In the genomic region with DNA sequence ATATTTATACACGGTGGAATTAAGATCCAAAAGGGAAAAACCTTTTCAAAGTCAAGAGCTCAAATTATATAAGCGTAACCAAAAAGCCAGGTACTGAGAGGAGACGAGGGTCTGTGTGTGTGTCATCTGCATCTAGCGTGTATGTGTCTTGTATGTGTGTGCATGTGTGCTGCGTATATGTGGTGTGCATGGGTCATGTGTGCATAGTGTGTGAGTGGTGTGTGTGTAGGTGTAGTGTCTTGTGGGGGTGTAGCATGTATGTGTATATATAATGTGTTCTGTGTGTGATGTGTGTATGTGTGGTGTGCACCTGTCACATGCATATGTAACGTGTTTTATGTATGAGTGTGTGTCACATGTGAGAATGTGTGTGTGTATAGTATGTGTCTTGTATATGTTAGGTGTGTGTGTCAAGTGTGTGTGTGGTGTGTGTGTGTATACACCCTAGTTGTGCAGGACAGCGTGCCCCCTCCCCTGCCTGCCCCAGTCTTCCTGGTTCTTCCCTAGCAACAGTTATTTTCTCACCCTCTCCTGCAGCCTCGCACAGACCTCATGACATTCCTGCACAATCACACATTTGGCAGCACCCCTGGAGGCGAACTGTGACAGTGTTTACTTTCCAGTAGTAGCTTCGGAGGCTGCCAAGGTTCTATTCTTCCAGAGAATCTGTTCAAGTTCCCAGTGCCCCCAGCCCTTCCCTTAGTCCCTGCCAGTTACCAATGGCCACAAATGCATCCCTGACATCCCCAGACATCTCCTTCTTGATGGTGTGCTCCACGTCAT, we compare ENCODE assay signal across 10 cellular contexts. TPM values are rescaled to one million over a fixed set of nuclear protein-coding genes. Genes with fewer than 3 reads are reported as not detected.
A peak's percentile ranks its signal among the peaks of the same experiment; 100 is the strongest.
DNase-seq lines count a peak whose midpoint lies in the region; ATAC-seq and TF ChIP-seq lines count a peak whose summit lies in the region.
"Had no signal": no experiment of that assay in that cellular context is flagged by ENCODE, and none has a peak within 500 bp of the region (broad histone marks: within the 10 kb centered on the region; RNA-seq: fewer than 3 reads in every experiment).

No MANE protein-coding gene starts in this region.

- peaks cover 10% of the 10 kb centered on the region for H3K4me1 Mint-ChIP-seq in T-helper 17 cell
- H3K4me1 Mint-ChIP-seq in nephron progenitor cell = no peaks in the 10 kb centered on the region

- H3K27ac Mint-ChIP-seq in T-helper 17 cell (peak overlapping the region; percentile 19), nephron progenitor cell (peak overlapping the region; percentile 1)
- H3K27ac Mint-ChIP-seq: T-helper 2 cell treated with Interferon-gamma antibody and Interleukin-4, amounts not matched to agents 5 μg/mL and 100 μg/mL, for 36 hours had no signal

- H3K4me3 Mint-ChIP-seq in T-helper 17 cell = no peak overlapping the region
- no peak overlapping the region for H3K4me3 Mint-ChIP-seq in nephron progenitor cell
- H3K4me3 Mint-ChIP-seq: T-helper 2 cell treated with Interferon-gamma antibody and Interleukin-4, amounts not matched to agents 5 μg/mL and 100 μg/mL, for 36 hours had no signal

- DNase-seq in AG20443 (ENCODE audit: low spot score) (peak; percentile 60), T-helper 17 cell (no peak), foreskin fibroblast (peak; percentile 19 to 55), nephron progenitor cell (no peak), erythroblast (lab: John Stamatoyannopoulos, UW) (no peak), SIG-M5 treated with dmso at 0.1 percent for 504 hours (lab: John Stamatoyannopoulos, UW; ENCODE audit: unreplicated experiment) (no peak)
- no peak for DNase-seq in stimulated activated CD4-positive, alpha-beta T cell treated with anti-CD3 and anti-CD28 coated beads, Interleukin-2, amount 100 ng/mL, for 48 hours
- no peak for DNase-seq in activated CD4-positive, alpha-beta T cell treated with anti-CD3 and anti-CD28 coated beads for 48 hours

- H3K9me3 Mint-ChIP-seq in nephron progenitor cell = no peaks in the 10 kb centered on the region
- H3K9me3 Mint-ChIP-seq: T-helper 2 cell treated with Interferon-gamma antibody and Interleukin-4, amounts not matched to agents 5 μg/mL and 100 μg/mL, for 36 hours had no signal

- no peaks in the 10 kb centered on the region for H3K27me3 Mint-ChIP-seq in T-helper 17 cell
- H3K27me3 Mint-ChIP-seq in nephron progenitor cell (ENCODE audit: low read depth, poor library complexity) = no peaks in the 10 kb centered on the region

- H3K9me3 ChIP-seq in T-helper 17 cell (ENCODE audit: control insufficient read depth, low read length, poor library complexity, severe bottlenecking) = no peaks in the 10 kb centered on the region

- no peak overlapping the region for H3K4me3 ChIP-seq in foreskin fibroblast (ENCODE audit: low read depth in 1 of 2, low read length in 2 of 2)

- no peak for TF ChIP-seq POLR2A in erythroblast (IDR thresholded peaks at IDR 0.05; ENCODE audit: low read length)

- no peak for ATAC-seq in T-helper 17 cell
- ATAC-seq: esophagus mucosa had no signal

- no peak for TF ChIP-seq CTCF in foreskin fibroblast (IDR thresholded peaks at IDR 0.05; ENCODE audit: low read depth, low read length)
- no peak for TF ChIP-seq CTCF in nephron progenitor cell (IDR thresholded peaks at IDR 0.05)

- peaks cover 11% of the 10 kb centered on the region for H3K36me3 Mint-ChIP-seq in T-helper 17 cell (ENCODE audit: low read depth)
- peaks cover 40% of the 10 kb centered on the region for H3K36me3 Mint-ChIP-seq in nephron progenitor cell (ENCODE audit: low read depth)

RNA-seq across cellular contexts. Expression of a gene that starts 27.1 kb away (rescaled TPM):
- 100 to 1,000 TPM; 227 to 245 TPM for total RNA-seq in T-helper 17 cell

RNA-seq across cellular contexts. Expression of a gene that starts 49.6 kb away (rescaled TPM):
- total RNA-seq in T-helper 17 cell = 100 to 1,000 TPM; 258 to 307 TPM

Comparison
In these comparisons a context has a peak if more than half of its experiments do, and no peak if none do; other contexts are left out.
1. DNase-seq: peak in AG20443 (single experiment) and foreskin fibroblast (2 of 2); none in T-helper 17 cell (0 of 3), nephron progenitor cell (single experiment), erythroblast (0 of 2), SIG-M5 treated with dmso at 0.1 percent for 504 hours (single experiment), stimulated activated CD4-positive, alpha-beta T cell treated with anti-CD3 and anti-CD28 coated beads, Interleukin-2, amount 100 ng/mL, for 48 hours (0 of 2) and activated CD4-positive, alpha-beta T cell treated with anti-CD3 and anti-CD28 coated beads for 48 hours (single experiment).